In the genomic region with DNA sequence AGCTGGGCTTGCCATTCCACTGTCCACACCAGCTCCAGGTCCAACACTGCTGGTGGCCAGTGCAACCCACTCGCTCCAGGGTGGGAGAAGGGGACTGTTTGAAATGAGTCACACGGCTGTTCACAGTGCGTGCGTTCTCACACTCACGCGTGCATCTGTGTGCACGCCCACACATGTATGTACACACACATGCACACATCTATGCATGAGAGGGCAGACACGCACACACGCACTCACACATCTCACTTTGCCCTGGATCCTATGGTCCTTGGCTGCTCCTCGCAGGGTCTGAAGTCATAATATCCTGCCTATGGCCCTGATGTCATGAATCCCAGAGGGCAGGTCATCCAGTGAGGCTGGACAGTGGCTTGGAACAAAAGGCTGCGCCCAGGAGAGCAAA, we compare ENCODE assay signal across 22 cellular contexts.
DNase-seq lines count a peak whose midpoint lies in the region; FAIRE-seq and TF ChIP-seq lines count a peak whose summit lies in the region.
"Had no signal": no experiment of that assay in that cellular context is flagged by ENCODE, and none has a peak within 500 bp of the region (broad histone marks: within the 10 kb centered on the region; RNA-seq: fewer than 3 reads in every experiment).

No MANE protein-coding gene starts in this region.

- H3K27me3 ChIP-seq in BLaER1: no peaks in the 10 kb centered on the region
- no peaks in the 10 kb centered on the region for H3K27me3 ChIP-seq in neutrophil
- H3K27me3 ChIP-seq in brain microvascular endothelial cell (replicated peaks): no peaks in the 10 kb centered on the region
- H3K27me3 ChIP-seq: SJSA1 had no signal

- H3K36me3 ChIP-seq in BLaER1: peaks cover 47% of the 10 kb centered on the region
- peaks cover 5% of the 10 kb centered on the region for H3K36me3 ChIP-seq in neutrophil
- peaks cover 4% of the 10 kb centered on the region for H3K36me3 ChIP-seq in brain microvascular endothelial cell (replicated peaks)
- H3K36me3 ChIP-seq: SJSA1 had no signal

- H3K9ac ChIP-seq in BLaER1: 0 out of 2 replicates have a peak overlapping the region, but pooled peaks have one; percentile 19

- peak overlapping the region; percentile 88 for H3K4me2 ChIP-seq in BLaER1

- H3K4me1 ChIP-seq in BLaER1: peaks cover 80% of the 10 kb centered on the region
- H3K4me1 ChIP-seq in neutrophil (ENCODE audit: control insufficient read depth in 1 of 2, insufficient read depth in 1 of 2, low read depth in 1 of 2, low read length in 1 of 2): peaks cover 36 to 39% of the 10 kb centered on the region in 2 experiments
- H3K4me1 ChIP-seq: SJSA1 had no signal

- in situ Hi-C loops in brain microvascular endothelial cell (cut with HindIII; ENCODE audit: low pct_ligation_motif_present, low sequenced_read_pairs): no loop called here

- intact Hi-C loops in head of caudate nucleus (cut with DNase I): no loop called here

- peak; percentile 74 for FAIRE-seq in HTR-8/SVneo (lab: Jason Lieb, UNC)
- FAIRE-seq: K562 had no signal

- H3K4me3 ChIP-seq in BLaER1: no peak overlapping the region
- H3K4me3 ChIP-seq in neutrophil (ENCODE audit: low read depth in 1 of 2, low read length in 1 of 2): no peak overlapping the region
- H3K4me3 ChIP-seq in brain microvascular endothelial cell (ENCODE audit: low read depth, low read length): no peak overlapping the region
- H3K4me3 ChIP-seq: K562, SJSA1 had no signal

- DNase-seq in HTR-8/SVneo (ENCODE audit: insufficient read length, low spot score) (no peak), caudate nucleus (lab: John Stamatoyannopoulos, UW) (no peak), brain microvascular endothelial cell (no peak), head of caudate nucleus (no peak)
- DNase-seq in central memory CD4-positive, alpha-beta T cell: no peak
- DNase-seq in activated CD4-positive, alpha-beta T cell treated with anti-CD3 and anti-CD28 coated beads for 4 hours: no peak
- DNase-seq: CD4-positive, alpha-beta T cell; COR-L47; DMS53; Kasumi-1; NCI-H1105; NCI-H146; NCI-H1930; NCI-H446; NCI-H524 treated with DMSO at 0.1 percent for 48 hours; NCI-H774; PC-3 had no signal

- TF ChIP-seq CTCF in neutrophil (IDR thresholded peaks at IDR 0.05) (no peak), brain microvascular endothelial cell (IDR thresholded peaks at IDR 0.05; ENCODE audit: low read depth, low read length, missing control alignments) (no peak)

- no peaks in the 10 kb centered on the region for H4K20me1 ChIP-seq in BLaER1

- H3K9me3 ChIP-seq in BLaER1 (no peaks in the 10 kb centered on the region), neutrophil (no peaks in the 10 kb centered on the region)
- H3K9me3 ChIP-seq: SJSA1 had no signal

- peak overlapping the region; percentile 55; the same call in 1 of the 2 replicates for H3K27ac ChIP-seq in BLaER1
- H3K27ac ChIP-seq in caudate nucleus (ENCODE audit: low read depth, low read length): peak overlapping the region; percentile 83
- peak overlapping the region; percentile 82 for H3K27ac ChIP-seq in neutrophil
- no peak overlapping the region for H3K27ac ChIP-seq in brain microvascular endothelial cell
- H3K27ac ChIP-seq: HL-60, SJSA1 had no signal
